Comparison of ENCODE assay signal across 2 cellular contexts in genomic region chr14:90603336-90603735, GRCh38.
TF ChIP-seq lines count a peak whose summit lies in the region.

No MANE protein-coding gene starts in this region.

TF ChIP-seq in IMR-90, 13 proteins besides CTCF, POLR2A, EP300 and RAD21 (continued from another document):
- TF ChIP-seq CHD1 (IDR thresholded peaks at IDR 0.05; ENCODE audit: low read depth, low read length) (no peak), ELK1 (IDR thresholded peaks at IDR 0.05; ENCODE audit: borderline replicate concordance, low read depth, low read length) (no peak), CEBPB (IDR thresholded peaks at IDR 0.05; ENCODE audit: low read depth, low read length) (no peak), MAFK (IDR thresholded peaks at IDR 0.05; ENCODE audit: low read depth, low read length) (no peak), MAZ (IDR thresholded peaks at IDR 0.05; ENCODE audit: borderline replicate concordance, low read depth, low read length) (no peak), SMC3 (IDR thresholded peaks at IDR 0.05; ENCODE audit: low read depth, low read length) (no peak), USF2 (IDR thresholded peaks at IDR 0.05; ENCODE audit: low read depth, low read length) (no peak)

TF ChIP-seq in endothelial cell of umbilical vein, 7 proteins besides CTCF, POLR2A, EP300 and RAD21 (continued from another document):
- TF ChIP-seq GATA2 (IDR thresholded peaks at IDR 0.05; ENCODE audit: insufficient read depth, insufficient read length, low read depth, low read length), result no peak
- no peak for TF ChIP-seq JUN (IDR thresholded peaks at IDR 0.05; ENCODE audit: borderline replicate concordance, insufficient read depth, insufficient read length, low read depth)
- no peak for TF ChIP-seq POLR2AphosphoS5 (IDR thresholded peaks at IDR 0.05; ENCODE audit: insufficient read depth, low read depth, low read length)
- TF ChIP-seq MAX (IDR thresholded peaks at IDR 0.05; ENCODE audit: insufficient read depth, insufficient read length), result no peak
- no peak for TF ChIP-seq MYC (IDR thresholded peaks at IDR 0.05; ENCODE audit: low read depth, low read length)
- TF ChIP-seq EZH2 (IDR thresholded peaks at IDR 0.05; ENCODE audit: borderline replicate concordance, low read depth, low read length, severe bottlenecking), result no peak
